In the genomic region with DNA sequence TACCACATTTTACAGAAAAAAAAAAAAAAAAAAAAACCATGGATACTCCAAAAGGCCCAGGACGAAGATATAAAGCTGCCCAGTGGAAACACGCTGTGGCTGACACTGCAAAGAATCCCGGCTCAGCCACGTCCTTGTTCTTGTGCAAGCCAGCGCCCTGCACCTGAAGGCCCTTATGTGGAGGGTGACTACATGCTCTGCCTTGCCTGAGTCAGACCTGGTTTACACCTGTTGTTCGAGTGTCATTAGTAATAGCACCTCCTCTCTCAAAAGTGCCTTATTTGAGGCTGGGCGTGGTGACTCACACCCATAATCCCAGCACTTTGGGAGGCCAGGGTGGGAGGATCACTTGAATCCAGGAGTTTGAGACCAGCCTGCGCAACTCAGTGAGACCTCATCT, we compare ENCODE assay signal across 12 cellular contexts. TPM values are rescaled to one million over a fixed set of nuclear protein-coding genes. Genes with fewer than 3 reads are reported as not detected.
DNase-seq lines count a peak whose midpoint lies in the region; ATAC-seq and TF ChIP-seq lines count a peak whose summit lies in the region.
"Had no signal": no experiment of that assay in that cellular context is flagged by ENCODE, and none has a peak within 500 bp of the region (broad histone marks: within the 10 kb centered on the region; RNA-seq: fewer than 3 reads in every experiment).

No MANE protein-coding gene starts in this region.

- no peaks in the 10 kb centered on the region for H3K36me3 Mint-ChIP-seq in MCF 10A (ENCODE audit: insufficient read depth, unreplicated experiment)

- H3K27me3 Mint-ChIP-seq in MCF 10A (ENCODE audit: insufficient read depth, unreplicated experiment), result no peaks in the 10 kb centered on the region

- 63 to 81% methylated on average over 8 of the region's 8 CpGs for WGBS in esophagus, 2 donors

- POLR2A ChIA-PET in MCF 10A (lab: Yijun Ruan, JAX) (interaction anchor here (1.4 to 5.1 kb wide), 3 partner anchors 21 to 53 kb away, joined by 6 to 35 read pairs (median 8); no protein-coding TSS in a partner anchor), RWPE1 (lab: Yijun Ruan, JAX; ENCODE audit: low non-redundant PET) (interaction anchor here (0.6 kb wide), 2 partner anchors 25 to 101 kb away, joined by 5 to 6 read pairs; no protein-coding TSS in a partner anchor)

- H3K27me3 ChIP-seq in breast epithelium (no peaks in the 10 kb centered on the region), esophagus (ENCODE audit: control insufficient read depth in 1 of 2, insufficient read depth in 2 of 2, low read length in 2 of 2) (no peaks in the 10 kb centered on the region), upper lobe of right lung (no peaks in the 10 kb centered on the region)
- H3K27me3 ChIP-seq: ovary had no signal

- H3K36me3 ChIP-seq in breast epithelium, result no peaks in the 10 kb centered on the region
- H3K36me3 ChIP-seq in esophagus (ENCODE audit: control insufficient read depth in 2 of 2, insufficient read depth in 2 of 2, low read length in 1 of 2), result no peaks in the 10 kb centered on the region
- H3K36me3 ChIP-seq in upper lobe of right lung, result no peaks in the 10 kb centered on the region
- H3K36me3 ChIP-seq: ovary had no signal

- peaks cover 38% of the 10 kb centered on the region for H3K4me1 Mint-ChIP-seq in MCF 10A (ENCODE audit: insufficient read depth, unreplicated experiment)

- H3K9me3 ChIP-seq in breast epithelium (no peaks in the 10 kb centered on the region), esophagus (ENCODE audit: control insufficient read depth in 2 of 2, insufficient read depth in 1 of 2, low read depth in 1 of 2, low read length in 1 of 2) (no peaks in the 10 kb centered on the region), upper lobe of right lung (no peaks in the 10 kb centered on the region)
- H3K9me3 ChIP-seq: ovary had no signal

- H3K9me3 Mint-ChIP-seq in MCF 10A (ENCODE audit: unreplicated experiment), result no peaks in the 10 kb centered on the region

- ATAC-seq in upper lobe of right lung (peak; percentile 76), omental fat pad (ENCODE audit: low FRiP score) (no peak), HG02870 (IDR thresholded peaks at IDR 0.05; ENCODE audit: unreplicated experiment) (no peak)

- CTCF ChIA-PET in MCF 10A (lab: Yijun Ruan, JAX) (interaction anchor here (0.6 to 1.1 kb wide), 4 partner anchors 25 to 626 kb away, joined by 3 to 6 read pairs (median 5); no protein-coding TSS in a partner anchor), RWPE1 (lab: Yijun Ruan, JAX) (interaction anchor here (0.6 to 0.7 kb wide), 3 partner anchors 15 to 106 kb away, joined by 3 to 4 read pairs (median 3); no protein-coding TSS in a partner anchor)

- H3K27ac Mint-ChIP-seq in MCF 10A (ENCODE audit: low read depth, unreplicated experiment), result peak overlapping the region; percentile 83

- no peak for TF ChIP-seq CTCF in MCF 10A (IDR thresholded peaks at IDR 0.05; ENCODE audit: unreplicated experiment)
- no peak for TF ChIP-seq CTCF in breast epithelium (IDR thresholded peaks at IDR 0.05)
- TF ChIP-seq CTCF in RWPE1 (conservative IDR thresholded peaks at IDR 0.05; ENCODE audit: low read depth), result no peak
- no peak for TF ChIP-seq CTCF in upper lobe of right lung (IDR thresholded peaks at IDR 0.05)
- TF ChIP-seq CTCF in omental fat pad (IDR thresholded peaks at IDR 0.05), result no peak

- H3K27ac ChIP-seq in breast epithelium (no peak overlapping the region), RWPE1 (no peak overlapping the region), esophagus (ENCODE audit: low read depth in 2 of 2, low read length in 1 of 2) (peak overlapping the region; percentile 57 to 67), upper lobe of right lung (peak overlapping the region; percentile 73)
- H3K27ac ChIP-seq: ovary had no signal

- BruUV-seq in MCF 10A (replicated peaks; lab: Mats Ljungman, UMichigan), result no TSS peak

- H3K4me3 Mint-ChIP-seq in MCF 10A (ENCODE audit: unreplicated experiment), result no peak overlapping the region

- H3K4me3 ChIP-seq in breast epithelium (no peak overlapping the region), esophagus (ENCODE audit: low read depth in 1 of 2, low read length in 2 of 2) (no peak overlapping the region), upper lobe of right lung (no peak overlapping the region)
- H3K4me3 ChIP-seq: ovary had no signal

- DNase-seq in MCF 10A (ENCODE audit: unreplicated experiment), result peak; percentile 87
- DNase-seq in breast epithelium (ENCODE audit: low spot score in 2 of 2), result no peak
- DNase-seq in RWPE1 (ENCODE audit: low spot score), result peak; percentile 94
- DNase-seq in upper lobe of right lung, result peak; percentile 76
- DNase-seq in omental fat pad (ENCODE audit: low spot score), result no peak
- no peak for DNase-seq in DMS 273 treated with DMSO at 0.1 percent for 48 hours (lab: John Stamatoyannopoulos, UW)
- DNase-seq: amniotic stem cell; effector CD4-positive, alpha-beta T cell; NCI-H1092 treated with DMSO at 0.1 percent for 48 hours; ovary had no signal

- no peak for TF ChIP-seq POLR2A in breast epithelium (IDR thresholded peaks at IDR 0.05)

- intact Hi-C loops in MCF 10A (cut with micrococcal nuclease) (no loop called here), breast epithelium (cut with DNase I; ENCODE audit: low total_unique reads) (no loop called here), upper lobe of right lung (cut with DNase I) (no loop called here)

- no peaks in the 10 kb centered on the region for H3K4me1 ChIP-seq in breast epithelium
- no peaks in the 10 kb centered on the region for H3K4me1 ChIP-seq in esophagus (ENCODE audit: control insufficient read depth in 2 of 2, insufficient read depth in 2 of 2, low read length in 1 of 2)
- H3K4me1 ChIP-seq in upper lobe of right lung, result peaks cover 20% of the 10 kb centered on the region

RNA-seq across cellular contexts. Expression of a gene that starts 54.3 kb away (rescaled TPM):
- total RNA-seq in MCF 10A (2022) (12.0 and 13.5 TPM in 2 replicates), breast epithelium (10 to 100 TPM; 10.2 to 16.8 (median 11.2) TPM), upper lobe of right lung (15.7 TPM), omental fat pad (10 to 100 TPM in 3 of 4 donors, 1 to 10 TPM in 1; 9.7 to 31.1 (median 18.6) TPM)
- 1 to 10 TPM; 3.6 to 5.4 TPM for polyA plus RNA-seq in esophagus

Comparison
In these comparisons a context has a peak if more than half of its experiments do, and no peak if none do; other contexts are left out.
1. DNase-seq: peak in MCF 10A (single experiment), RWPE1 (single experiment) and upper lobe of right lung (single experiment); none in breast epithelium (0 of 2), omental fat pad (single experiment) and DMS 273 treated with DMSO at 0.1 percent for 48 hours (single experiment).
2. H3K27ac ChIP-seq: peak in esophagus (2 of 2) and upper lobe of right lung (single experiment); none in breast epithelium (0 of 2) and RWPE1 (single experiment).